9 cellular contexts compared by ENCODE assay signal in genomic region chr14:77140343-77140936, GRCh38. TPM values are rescaled to one million over a fixed set of nuclear protein-coding genes. Genes with fewer than 3 reads are reported as not detected.
A peak's percentile ranks its signal among the peaks of the same experiment; 100 is the strongest.
DNase-seq lines count a peak whose midpoint lies in the region; ATAC-seq and TF ChIP-seq lines count a peak whose summit lies in the region.
"Had no signal": no experiment of that assay in that cellular context is flagged by ENCODE, and none has a peak within 500 bp of the region (broad histone marks: within the 10 kb centered on the region; RNA-seq: fewer than 3 reads in every experiment).

No MANE protein-coding gene starts in this region.

- intact Hi-C loops in heart left ventricle (cut with DNase I) = no loop called here

- H3K4me3 ChIP-seq in heart left ventricle = peak overlapping the region; percentile 17 to 53 (median 41)
- H3K4me3 ChIP-seq in right atrium auricular region = peak overlapping the region in 1 of 2 donors; percentile 51
- peak overlapping the region; percentile 22 for H3K4me3 ChIP-seq in RWPE2 (ENCODE audit: severe bottlenecking)
- H3K4me3 ChIP-seq in iPS-18a (ENCODE audit: low read length) = peak overlapping the region; percentile 91
- H3K4me3 ChIP-seq in upper lobe of left lung = peak overlapping the region in 3 of 4 donors; percentile 30 to 47 (median 33)

- TF ChIP-seq POLR2A in heart left ventricle (IDR thresholded peaks at IDR 0.05) (no peak), upper lobe of left lung (IDR thresholded peaks at IDR 0.05) (no peak)

- H3K9me3 ChIP-seq in heart left ventricle (no peaks in the 10 kb centered on the region), right atrium auricular region (no peaks in the 10 kb centered on the region), RWPE2 (ENCODE audit: severe bottlenecking) (no peaks in the 10 kb centered on the region), iPS-18a (ENCODE audit: control insufficient read depth, low read depth, low read length) (no peaks in the 10 kb centered on the region), upper lobe of left lung (no peaks in the 10 kb centered on the region)
- H3K9me3 ChIP-seq: ovary had no signal

- H3K4me1 ChIP-seq in heart left ventricle (peaks cover 5 to 29% (median 19%) of the 10 kb centered on the region in 12 donors), right atrium auricular region (peaks cover 0 to 28% of the 10 kb centered on the region in 2 donors), RWPE2 (ENCODE audit: insufficient read depth, poor library complexity, severe bottlenecking) (peaks cover 5% of the 10 kb centered on the region), iPS-18a (ENCODE audit: control insufficient read depth, low read depth, low read length) (peaks cover 35% of the 10 kb centered on the region), upper lobe of left lung (peaks cover 24 to 31% (median 25%) of the 10 kb centered on the region in 4 donors)

- TF ChIP-seq CTCF in heart left ventricle (IDR thresholded peaks at IDR 0.05) = no peak
- no peak for TF ChIP-seq CTCF in right atrium auricular region (IDR thresholded peaks at IDR 0.05)
- TF ChIP-seq CTCF in RWPE2 (IDR thresholded peaks at IDR 0.05; ENCODE audit: poor library complexity, severe bottlenecking) = no peak
- TF ChIP-seq CTCF in upper lobe of left lung (IDR thresholded peaks at IDR 0.05) = no peak
- no peak for TF ChIP-seq CTCF in RWPE1 (conservative IDR thresholded peaks at IDR 0.05; ENCODE audit: low read depth)

- POLR2A ChIA-PET in RWPE1 (lab: Yijun Ruan, JAX; ENCODE audit: low non-redundant PET) = no interaction called here

- no peak for TF ChIP-seq EP300 in upper lobe of left lung (IDR thresholded peaks at IDR 0.05)

- CTCF ChIA-PET in RWPE1 (lab: Yijun Ruan, JAX) = interaction anchor here (0.8 to 2.1 kb wide), 2 partner anchors 12 to 43 kb away, joined by 4 to 6 read pairs; no protein-coding TSS in a partner anchor

- ATAC-seq in heart left ventricle (no peak), RWPE2 (ENCODE audit: low read depth) (no peak; the same call in 2 of the 3 replicates), upper lobe of left lung (ENCODE audit: low FRiP score in 2 of 2) (no peak)

- DNase-seq in heart left ventricle = no peak
- no peak for DNase-seq in right atrium auricular region (ENCODE audit: low spot score)
- no peak for DNase-seq in RWPE2 (ENCODE audit: low spot score)
- DNase-seq in upper lobe of left lung = peak in 1 of 2 donors; percentile 61
- no peak for DNase-seq in retina
- no peak for DNase-seq in RWPE1 (ENCODE audit: low spot score)
- no peak for DNase-seq in ACHN
- DNase-seq: ovary had no signal

- peak overlapping the region; percentile 57 for H3K9ac ChIP-seq in iPS-18a (ENCODE audit: low read length)

- 1 to 2% (median 1%) methylated on average over 21 to 41 of the region's 41 CpGs for WGBS in heart left ventricle, 4 donors
- WGBS in upper lobe of left lung, 2 donors = 2% methylated on average over 11 to 39 of the region's 41 CpGs

- no peaks in the 10 kb centered on the region for H3K36me3 ChIP-seq in heart left ventricle
- no peaks in the 10 kb centered on the region for H3K36me3 ChIP-seq in right atrium auricular region
- H3K36me3 ChIP-seq in RWPE2 (ENCODE audit: low read depth) = no peaks in the 10 kb centered on the region
- H3K36me3 ChIP-seq in iPS-18a (ENCODE audit: control insufficient read depth, low read depth, low read length) = peaks cover 16% of the 10 kb centered on the region
- no peaks in the 10 kb centered on the region for H3K36me3 ChIP-seq in upper lobe of left lung
- H3K36me3 ChIP-seq: ovary had no signal

- in situ Hi-C loops in ACHN (cut with HindIII; ENCODE audit: low pct_ligation_motif_present, low pct_unique_long_range_greater_than_20kb, low sequenced_read_pairs) = no loop called here

- H3K27ac ChIP-seq in heart left ventricle (no peak overlapping the region), right atrium auricular region (no peak overlapping the region), RWPE2 (ENCODE audit: poor library complexity, severe bottlenecking) (no peak overlapping the region), iPS-18a (ENCODE audit: low read length) (no peak overlapping the region), upper lobe of left lung (no peak overlapping the region), RWPE1 (no peak overlapping the region)
- H3K27ac ChIP-seq: ovary had no signal

- H3K27me3 ChIP-seq in heart left ventricle (peaks cover 33 to 97% (median 79%) of the 10 kb centered on the region in 9 donors), right atrium auricular region (peaks cover 9 to 30% of the 10 kb centered on the region in 2 donors), RWPE2 (ENCODE audit: insufficient read depth, poor library complexity, severe bottlenecking) (peaks cover 88% of the 10 kb centered on the region), iPS-18a (ENCODE audit: control insufficient read depth, insufficient read depth, low read length) (peaks cover 21% of the 10 kb centered on the region), upper lobe of left lung (peaks cover 0 to 39% (median 19%) of the 10 kb centered on the region in 4 donors)

RNA-seq across cellular contexts. Expression of gene ZDHHC22, which starts 1.2 kb away (rescaled TPM):
- total RNA-seq in heart left ventricle (under 1 TPM in 1 of 9 donors, not detected in 8; 0.12 TPM), right atrium auricular region (not detected), upper lobe of left lung (under 1 TPM in 1 of 6 donors, not detected in 5; 0.06 TPM)
- not detected for polyA plus RNA-seq in heart left ventricle
- total RNA-seq: ovary had no signal

RNA-seq across cellular contexts. Expression of gene TMEM63C, which starts 41.2 kb away (rescaled TPM):
- 1 to 10 TPM in 6 of 9 donors, under 1 TPM in 2, not detected in 1; 0.48 to 3.7 (median 1.7) TPM for total RNA-seq in heart left ventricle
- polyA plus RNA-seq in heart left ventricle = 1 to 10 TPM in 1 of 2 donors, under 1 TPM in 1; 0.01 to 4.0 TPM
- total RNA-seq in right atrium auricular region = under 1 TPM in 1 of 2 donors, not detected in 1; 0.04 TPM
- 1 to 10 TPM in 1 of 6 donors, under 1 TPM in 3, not detected in 2; 0.15 to 8.3 (median 0.80) TPM for total RNA-seq in upper lobe of left lung

RNA-seq across cellular contexts. Expression of gene CIPC, which starts 42.4 kb away (rescaled TPM):
- total RNA-seq in heart left ventricle (10 to 100 TPM; 44.5 to 85.9 (median 66.7) TPM), right atrium auricular region (10 to 100 TPM; 64.7 to 87.8 TPM), upper lobe of left lung (10 to 100 TPM; 25.1 to 42.4 (median 32.7) TPM)
- polyA plus RNA-seq in heart left ventricle = 10 to 100 TPM; 10.9 to 27.0 TPM
